In the genomic region with DNA sequence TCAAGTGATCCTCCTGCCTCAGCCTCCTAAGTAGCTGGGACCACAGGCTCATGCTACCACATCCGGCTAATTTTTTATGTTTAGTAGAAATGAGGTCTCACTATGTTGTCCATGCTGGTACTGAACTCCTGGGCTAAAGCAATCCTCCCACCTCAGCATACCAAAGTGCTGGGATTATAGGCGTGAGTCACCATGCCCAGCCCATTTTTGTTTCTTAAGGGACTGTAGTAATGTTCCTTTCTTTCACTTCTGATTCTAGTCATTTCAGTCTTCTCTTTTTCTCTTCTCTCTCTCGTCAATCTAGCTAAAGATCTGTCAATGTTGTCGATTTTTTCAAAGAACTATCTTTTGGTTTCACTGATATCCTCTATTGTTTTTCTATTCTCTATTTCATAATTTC, we compare ENCODE assay signal across 1 cellular context.
TF ChIP-seq lines count a peak whose summit lies in the region.

No MANE protein-coding gene starts in this region.

TF ChIP-seq in K562, 482 proteins besides CTCF, POLR2A, EP300 and RAD21:
- TF ChIP-seq, protein P1, sequence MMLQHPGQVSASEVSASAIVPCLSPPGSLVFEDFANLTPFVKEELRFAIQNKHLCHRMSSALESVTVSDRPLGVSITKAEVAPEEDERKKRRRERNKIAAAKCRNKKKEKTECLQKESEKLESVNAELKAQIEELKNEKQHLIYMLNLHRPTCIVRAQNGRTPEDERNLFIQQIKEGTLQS (IDR thresholded peaks at IDR 0.05) = peak; percentile 22; the same call in 1 of the 2 replicates
- TF ChIP-seq, protein P1 (CRISPR knock-in tag; conservative IDR thresholded peaks at IDR 0.05) = no peak
- TF ChIP-seq NCOA2 (IDR thresholded peaks at IDR 0.05; ENCODE audit: partially characterized antibody in 2 of 2) = peak in 1 of 2 experiments; percentile 54
- TF ChIP-seq ZNF121 (CRISPR knock-in tag; conservative IDR thresholded peaks at IDR 0.05) = peak; percentile 67
- no peak for TF ChIP-seq ETV6 (IDR thresholded peaks at IDR 0.05; ENCODE audit: borderline replicate concordance in 1 of 2, low read depth in 2 of 2, low read length in 1 of 2)
- no peak for TF ChIP-seq ETV6 (CRISPR knock-in tag; IDR thresholded peaks at IDR 0.05; ENCODE audit: borderline replicate concordance)
